ENCODE assay signal across 1 cellular context in the genomic region with DNA sequence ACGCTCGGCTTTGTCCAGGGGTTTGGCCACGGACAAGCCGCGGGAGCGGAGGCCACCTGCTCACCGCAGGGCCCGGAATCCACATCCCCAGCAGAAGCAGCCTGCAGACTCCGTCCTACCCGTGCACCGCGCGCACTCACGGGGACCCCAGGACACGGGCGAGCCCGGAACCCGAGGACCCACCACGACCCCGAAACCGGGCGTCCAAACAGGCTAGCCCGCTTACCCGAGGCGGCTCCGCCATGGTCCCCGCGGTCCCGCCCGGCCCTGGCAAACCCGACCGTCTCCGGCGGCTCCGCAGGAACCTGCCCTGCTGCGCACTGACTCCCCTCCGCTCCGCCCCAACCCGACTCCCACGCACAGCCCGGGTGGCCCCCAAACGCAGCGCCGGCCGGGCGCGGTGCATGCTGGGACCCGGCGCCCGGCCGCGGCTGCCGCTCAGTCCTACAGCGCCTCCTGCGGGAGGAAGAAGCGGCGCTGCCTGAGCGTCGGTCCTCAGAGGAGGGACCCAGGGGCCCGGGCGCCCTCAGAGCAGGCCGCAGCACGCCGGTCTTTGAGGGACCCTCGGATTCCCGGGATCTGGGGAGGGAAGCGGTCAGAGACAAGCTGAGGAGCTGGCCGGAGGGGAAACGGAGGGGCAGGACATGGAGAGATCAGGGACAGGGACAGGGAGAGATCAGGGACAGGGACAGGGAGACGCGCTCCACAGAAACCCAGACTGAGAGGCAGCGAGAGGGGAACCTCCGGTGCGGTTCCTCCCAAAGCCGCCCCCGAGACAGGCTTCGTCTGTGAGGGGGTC.
TF ChIP-seq lines count a peak whose summit lies in the region.

Gene ZNF786 (minus strand): TSS at position 322 of the 799 bp plus-strand sequence. CDS start 78 bp downstream, at position 244.

TF ChIP-seq in HepG2, 621 proteins besides CTCF, POLR2A, EP300 and RAD21 (continued from another document and continues in another):
- TF ChIP-seq MXD3 (CRISPR knock-in tag; IDR thresholded peaks at IDR 0.05): peak; percentile 59; the same call in 1 of the 2 replicates
- TF ChIP-seq RXRA (CRISPR knock-in tag; IDR thresholded peaks at IDR 0.05): peak; percentile 33; the same call in 1 of the 2 replicates
- TF ChIP-seq MED8 (CRISPR knock-in tag; IDR thresholded peaks at IDR 0.05; ENCODE audit: insufficient replicate concordance): peak; percentile 53
- peak; percentile 88 for TF ChIP-seq ASH2L (IDR thresholded peaks at IDR 0.05; ENCODE audit: insufficient read length, low read depth, low read length)
- TF ChIP-seq HOXA9 (CRISPR knock-in tag; IDR thresholded peaks at IDR 0.05; ENCODE audit: borderline replicate concordance): peak; percentile 73; the same call in 1 of the 2 replicates
- TF ChIP-seq TMF1 (CRISPR knock-in tag; IDR thresholded peaks at IDR 0.05; ENCODE audit: low read depth): peak; percentile 72
- 0 out of 2 replicates have a peak, but pooled peaks have one; percentile 31 for TF ChIP-seq ZNF331 (CRISPR knock-in tag; IDR thresholded peaks at IDR 0.05)
- TF ChIP-seq ZNF256 (CRISPR knock-in tag; conservative IDR thresholded peaks at IDR 0.05): no peak
- TF ChIP-seq TEAD2 (CRISPR knock-in tag; IDR thresholded peaks at IDR 0.05): no peak
- no peak for TF ChIP-seq NCOA5 (CRISPR knock-in tag; IDR thresholded peaks at IDR 0.05)
- TF ChIP-seq ZSCAN9 (CRISPR knock-in tag; IDR thresholded peaks at IDR 0.05; ENCODE audit: borderline replicate concordance): no peak
- TF ChIP-seq, protein P1, sequence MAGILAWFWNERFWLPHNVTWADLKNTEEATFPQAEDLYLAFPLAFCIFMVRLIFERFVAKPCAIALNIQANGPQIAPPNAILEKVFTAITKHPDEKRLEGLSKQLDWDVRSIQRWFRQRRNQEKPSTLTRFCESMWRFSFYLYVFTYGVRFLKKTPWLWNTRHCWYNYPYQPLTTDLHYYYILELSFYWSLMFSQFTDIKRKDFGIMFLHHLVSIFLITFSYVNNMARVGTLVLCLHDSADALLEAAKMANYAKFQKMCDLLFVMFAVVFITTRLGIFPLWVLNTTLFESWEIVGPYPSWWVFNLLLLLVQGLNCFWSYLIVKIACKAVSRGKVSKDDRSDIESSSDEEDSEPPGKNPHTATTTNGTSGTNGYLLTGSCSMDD (CRISPR knock-in tag; IDR thresholded peaks at IDR 0.05): no peak
- TF ChIP-seq ZNF816 (CRISPR knock-in tag; IDR thresholded peaks at IDR 0.05; ENCODE audit: borderline replicate concordance): peak; percentile 55; the same call in 1 of the 2 replicates
- TF ChIP-seq TRIM22 (IDR thresholded peaks at IDR 0.05): no peak
- peak; percentile 82 for TF ChIP-seq KAT7 (CRISPR knock-in tag; IDR thresholded peaks at IDR 0.05; ENCODE audit: borderline replicate concordance)
- peak; percentile 82 for TF ChIP-seq KAT8 (CRISPR knock-in tag; IDR thresholded peaks at IDR 0.05)
- no peak for TF ChIP-seq SP140L (CRISPR knock-in tag; IDR thresholded peaks at IDR 0.05; ENCODE audit: borderline replicate concordance)
- TF ChIP-seq ZC3H13 (CRISPR knock-in tag; IDR thresholded peaks at IDR 0.05): peak; percentile 76
- no peak for TF ChIP-seq ZNF17 (CRISPR knock-in tag; IDR thresholded peaks at IDR 0.05)
- TF ChIP-seq ZNF354B (CRISPR knock-in tag; IDR thresholded peaks at IDR 0.05): no peak
- TF ChIP-seq U2AF2 (IDR thresholded peaks at IDR 0.05; ENCODE audit: low read depth, low read length): no peak
- peak; percentile 53; the same call in 1 of the 2 replicates for TF ChIP-seq NAIF1 (CRISPR knock-in tag; IDR thresholded peaks at IDR 0.05; ENCODE audit: borderline replicate concordance)
- 0 out of 2 replicates have a peak, but pooled peaks have one; percentile 67 for TF ChIP-seq ZHX1 (CRISPR knock-in tag; IDR thresholded peaks at IDR 0.05; ENCODE audit: low read depth)
- peak; percentile 80; the same call in 1 of the 2 replicates for TF ChIP-seq SRY (CRISPR knock-in tag; IDR thresholded peaks at IDR 0.05)
- no peak for TF ChIP-seq GPBP1L1 (CRISPR knock-in tag; IDR thresholded peaks at IDR 0.05)
- TF ChIP-seq ZSCAN22 (CRISPR knock-in tag; IDR thresholded peaks at IDR 0.05): no peak
- no peak for TF ChIP-seq PRPF4 (IDR thresholded peaks at IDR 0.05; ENCODE audit: low read depth, low read length, poor library complexity, severe bottlenecking)
- peak; percentile 69 for TF ChIP-seq SAP130 (CRISPR knock-in tag; IDR thresholded peaks at IDR 0.05; ENCODE audit: low read depth)
- TF ChIP-seq, protein P2, sequence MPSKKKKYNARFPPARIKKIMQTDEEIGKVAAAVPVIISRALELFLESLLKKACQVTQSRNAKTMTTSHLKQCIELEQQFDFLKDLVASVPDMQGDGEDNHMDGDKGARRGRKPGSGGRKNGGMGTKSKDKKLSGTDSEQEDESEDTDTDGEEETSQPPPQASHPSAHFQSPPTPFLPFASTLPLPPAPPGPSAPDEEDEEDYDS (CRISPR knock-in tag; IDR thresholded peaks at IDR 0.05): peak; percentile 64
- TF ChIP-seq MED13 (CRISPR knock-in tag; IDR thresholded peaks at IDR 0.05): peak; percentile 39; the same call in 1 of the 2 replicates
- no peak for TF ChIP-seq SMARCE1 (IDR thresholded peaks at IDR 0.05; ENCODE audit: borderline replicate concordance)
- peak; percentile 86 for TF ChIP-seq IRF9 (CRISPR knock-in tag; IDR thresholded peaks at IDR 0.05; ENCODE audit: borderline replicate concordance)
- TF ChIP-seq SOX6 (IDR thresholded peaks at IDR 0.05): no peak
- 0 out of 2 replicates have a peak, but pooled peaks have one; percentile 55 for TF ChIP-seq SOX6 (CRISPR knock-in tag; IDR thresholded peaks at IDR 0.05)
- TF ChIP-seq NFYB (CRISPR knock-in tag; IDR thresholded peaks at IDR 0.05): no peak
- TF ChIP-seq SCMH1 (CRISPR knock-in tag; IDR thresholded peaks at IDR 0.05; ENCODE audit: borderline replicate concordance): no peak
- TF ChIP-seq RNF2 (conservative IDR thresholded peaks at IDR 0.05; ENCODE audit: low read depth): 0 out of 2 replicates have a peak, but pooled peaks have one; percentile 21
- TF ChIP-seq ISX (CRISPR knock-in tag; conservative IDR thresholded peaks at IDR 0.05): no peak
- TF ChIP-seq RBM39 (IDR thresholded peaks at IDR 0.05; ENCODE audit: low read depth, low read length, poor library complexity, severe bottlenecking): peak; percentile 66
- no peak for TF ChIP-seq HNF4A (CRISPR knock-in tag; IDR thresholded peaks at IDR 0.05)
- TF ChIP-seq, protein P3, sequence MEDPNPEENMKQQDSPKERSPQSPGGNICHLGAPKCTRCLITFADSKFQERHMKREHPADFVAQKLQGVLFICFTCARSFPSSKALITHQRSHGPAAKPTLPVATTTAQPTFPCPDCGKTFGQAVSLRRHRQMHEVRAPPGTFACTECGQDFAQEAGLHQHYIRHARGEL (CRISPR knock-in tag; IDR thresholded peaks at IDR 0.05): no peak
- TF ChIP-seq, protein P4, sequence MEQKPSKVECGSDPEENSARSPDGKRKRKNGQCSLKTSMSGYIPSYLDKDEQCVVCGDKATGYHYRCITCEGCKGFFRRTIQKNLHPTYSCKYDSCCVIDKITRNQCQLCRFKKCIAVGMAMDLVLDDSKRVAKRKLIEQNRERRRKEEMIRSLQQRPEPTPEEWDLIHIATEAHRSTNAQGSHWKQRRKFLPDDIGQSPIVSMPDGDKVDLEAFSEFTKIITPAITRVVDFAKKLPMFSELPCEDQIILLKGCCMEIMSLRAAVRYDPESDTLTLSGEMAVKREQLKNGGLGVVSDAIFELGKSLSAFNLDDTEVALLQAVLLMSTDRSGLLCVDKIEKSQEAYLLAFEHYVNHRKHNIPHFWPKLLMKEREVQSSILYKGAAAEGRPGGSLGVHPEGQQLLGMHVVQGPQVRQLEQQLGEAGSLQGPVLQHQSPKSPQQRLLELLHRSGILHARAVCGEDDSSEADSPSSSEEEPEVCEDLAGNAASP (CRISPR knock-in tag; IDR thresholded peaks at IDR 0.05; ENCODE audit: borderline replicate concordance): 0 out of 2 replicates have a peak, but pooled peaks have one; percentile 26
- TF ChIP-seq ZNF724P (CRISPR knock-in tag; IDR thresholded peaks at IDR 0.05; ENCODE audit: borderline replicate concordance): peak; percentile 60; the same call in 1 of the 2 replicates
- TF ChIP-seq RFX5 (IDR thresholded peaks at IDR 0.05; ENCODE audit: low read depth, low read length): no peak
- TF ChIP-seq, protein P5, sequence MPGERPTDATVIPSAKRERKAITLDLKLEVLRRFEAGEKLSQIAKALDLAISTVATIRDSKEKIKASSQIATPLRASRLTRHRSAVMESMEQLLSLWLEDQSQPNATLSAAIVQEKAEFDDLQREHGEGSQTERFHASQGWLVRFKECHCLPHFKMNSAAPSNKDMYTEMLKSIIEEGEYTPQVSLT (CRISPR knock-in tag; IDR thresholded peaks at IDR 0.05; ENCODE audit: borderline replicate concordance, low read depth): no peak
- peak; percentile 83 for TF ChIP-seq XRCC5 (optimal IDR thresholded peaks at IDR 0.05; ENCODE audit: low read length)
- no peak for TF ChIP-seq ZBTB25 (CRISPR knock-in tag; IDR thresholded peaks at IDR 0.05)
- no peak for TF ChIP-seq KLF9 (CRISPR knock-in tag; IDR thresholded peaks at IDR 0.05; ENCODE audit: low read depth)
- TF ChIP-seq HES4 (CRISPR knock-in tag; IDR thresholded peaks at IDR 0.05; ENCODE audit: borderline replicate concordance): peak; percentile 77; the same call in 1 of the 2 replicates
- peak; percentile 90; the same call in 1 of the 2 replicates for TF ChIP-seq ZIK1 (CRISPR knock-in tag; IDR thresholded peaks at IDR 0.05; ENCODE audit: borderline replicate concordance, low read depth)
- TF ChIP-seq PAF1 (CRISPR knock-in tag; IDR thresholded peaks at IDR 0.05): no peak
- TF ChIP-seq HNRNPK (IDR thresholded peaks at IDR 0.05; ENCODE audit: low read depth, low read length, poor library complexity, severe bottlenecking): peak; percentile 70
- TF ChIP-seq ZSCAN5A (CRISPR knock-in tag; IDR thresholded peaks at IDR 0.05; ENCODE audit: borderline replicate concordance): no peak
